15 cellular contexts compared by ENCODE assay signal in genomic region chr15:81225161-81225671, GRCh38. TPM values are rescaled to one million over a fixed set of nuclear protein-coding genes. Genes with fewer than 3 reads are reported as not detected.
DNase-seq lines count a peak whose midpoint lies in the region; ATAC-seq, FAIRE-seq and TF ChIP-seq lines count a peak whose summit lies in the region.
"Had no signal": no experiment of that assay in that cellular context is flagged by ENCODE, and none has a peak within 500 bp of the region (broad histone marks: within the 10 kb centered on the region; RNA-seq: fewer than 3 reads in every experiment).

No MANE protein-coding gene starts in this region.

- H3K27ac Mint-ChIP-seq in dendritic cell treated with granulocyte-macrophage colony-stimulating factor and Interleukin-4, amounts not matched to agents 40 ng/mL and 50 ng/mL, for 4 days = peak overlapping the region; percentile 77
- H3K27ac Mint-ChIP-seq: activated naive CD4-positive, alpha-beta T cell treated with anti-CD3 and anti-CD28 coated beads for 36 hours; endodermal cell; T-cell had no signal

- no peak for ATAC-seq in GM18870 (IDR thresholded peaks at IDR 0.05; ENCODE audit: unreplicated experiment)
- ATAC-seq: PC-3, T-cell had no signal

- no peaks in the 10 kb centered on the region for H3K36me3 Mint-ChIP-seq in dendritic cell treated with granulocyte-macrophage colony-stimulating factor and Interleukin-4, amounts not matched to agents 40 ng/mL and 50 ng/mL, for 4 days (ENCODE audit: low read depth)
- H3K36me3 Mint-ChIP-seq: T-cell had no signal

- no peaks in the 10 kb centered on the region for H3K36me3 ChIP-seq in stomach smooth muscle (ENCODE audit: control insufficient read depth in 2 of 2, insufficient read depth in 2 of 2, low read length in 2 of 2)
- H3K36me3 ChIP-seq: BLaER1 had no signal

- DNase-seq in MV-4-11 (lab: John Stamatoyannopoulos, UW) (peak; percentile 79), lower leg skin (ENCODE audit: low spot score in 2 of 2) (peak; percentile 56 to 91), urothelium cell line (ENCODE audit: low spot score) (no peak), NCI-H1436 treated with DMSO at 0.1 percent for 48 hours (lab: John Stamatoyannopoulos, UW) (no peak)
- DNase-seq in stimulated activated naive CD4-positive, alpha-beta T cell (lab: John Stamatoyannopoulos, UW) = no peak
- DNase-seq: activated naive CD4-positive, alpha-beta T cell treated with anti-CD3 and anti-CD28 coated beads for 36 hours; endodermal cell; PC-3; stimulated activated CD4-positive, alpha-beta T cell treated with anti-CD3 and anti-CD28 coated beads, Interleukin-12 subunit alpha, Interleukin-12 subunit beta, amount 100 ng/mL, for 4 hours; T-cell had no signal

- H3K4me3 ChIP-seq in lower leg skin (ENCODE audit: low read depth, poor library complexity, severe bottlenecking) = no peak overlapping the region
- H3K4me3 ChIP-seq in stomach smooth muscle (ENCODE audit: low read length in 2 of 2) = no peak overlapping the region
- H3K4me3 ChIP-seq: BLaER1, hepatocyte had no signal

- intact Hi-C loops in dendritic cell treated with granulocyte-macrophage colony-stimulating factor and Interleukin-4, amounts not matched to agents 40 ng/mL and 50 ng/mL, for 4 days (cut with micrococcal nuclease) = loop anchor here (5.0 kb wide), 1 partner anchor 43 kb away; no protein-coding TSS in a partner anchor
- intact Hi-C loops in lower leg skin (cut with DNase I; ENCODE audit: low total_unique reads) = no loop called here

- no peaks in the 10 kb centered on the region for H3K9me3 Mint-ChIP-seq in dendritic cell treated with granulocyte-macrophage colony-stimulating factor and Interleukin-4, amounts not matched to agents 40 ng/mL and 50 ng/mL, for 4 days
- H3K9me3 Mint-ChIP-seq: activated naive CD4-positive, alpha-beta T cell treated with anti-CD3 and anti-CD28 coated beads for 36 hours; endodermal cell; T-cell had no signal

- no peak overlapping the region for H3K4me3 Mint-ChIP-seq in dendritic cell treated with granulocyte-macrophage colony-stimulating factor and Interleukin-4, amounts not matched to agents 40 ng/mL and 50 ng/mL, for 4 days
- H3K4me3 Mint-ChIP-seq: activated naive CD4-positive, alpha-beta T cell treated with anti-CD3 and anti-CD28 coated beads for 36 hours; endodermal cell; T-cell had no signal

- FAIRE-seq in urothelium cell line (lab: Jason Lieb, UNC) = no peak

- no peak overlapping the region for H3K9ac ChIP-seq in stomach smooth muscle (ENCODE audit: low read length in 2 of 2)
- H3K9ac ChIP-seq: BLaER1 had no signal

- no peaks in the 10 kb centered on the region for H3K27me3 ChIP-seq in stomach smooth muscle (ENCODE audit: control insufficient read depth in 1 of 2, insufficient read depth in 2 of 2, low read length in 2 of 2)
- H3K27me3 ChIP-seq: BLaER1, hepatocyte had no signal

- peaks cover 11% of the 10 kb centered on the region for H3K27me3 Mint-ChIP-seq in dendritic cell treated with granulocyte-macrophage colony-stimulating factor and Interleukin-4, amounts not matched to agents 40 ng/mL and 50 ng/mL, for 4 days

- TF ChIP-seq POLR2A in lower leg skin (IDR thresholded peaks at IDR 0.05) = no peak

- 39 to 45% methylated on average over 10 of the region's 10 CpGs for WGBS in lower leg skin, 2 donors

- no peak for TF ChIP-seq CTCF in lower leg skin (IDR thresholded peaks at IDR 0.05)

- peaks cover 46% of the 10 kb centered on the region for H3K4me1 Mint-ChIP-seq in dendritic cell treated with granulocyte-macrophage colony-stimulating factor and Interleukin-4, amounts not matched to agents 40 ng/mL and 50 ng/mL, for 4 days (ENCODE audit: low read depth)

- peaks cover 9% of the 10 kb centered on the region for H3K4me1 ChIP-seq in stomach smooth muscle (ENCODE audit: control insufficient read depth, insufficient read depth, low read length)
- H3K4me1 ChIP-seq: BLaER1 had no signal

- H3K9me3 ChIP-seq in stomach smooth muscle (ENCODE audit: control insufficient read depth in 2 of 2, low read length in 2 of 2) = no peaks in the 10 kb centered on the region
- H3K9me3 ChIP-seq: BLaER1 had no signal

- H3K27ac ChIP-seq in stomach smooth muscle (ENCODE audit: low read length) = peak overlapping the region; percentile 37
- H3K27ac ChIP-seq: BLaER1, hepatocyte had no signal

RNA-seq across cellular contexts. Expression of gene IL16, which starts 28.5 kb away (rescaled TPM):
- total RNA-seq in lower leg skin = 10 to 100 TPM in 3 of 4 donors, 1 to 10 TPM in 1; 9.7 to 15.2 (median 10.9) TPM

Comparison
In these comparisons a context has a peak if more than half of its experiments do, and no peak if none do; other contexts are left out.
1. DNase-seq: peak in MV-4-11 (single experiment) and lower leg skin (2 of 2); none in urothelium cell line (single experiment), NCI-H1436 treated with DMSO at 0.1 percent for 48 hours (single experiment) and stimulated activated naive CD4-positive, alpha-beta T cell (0 of 6).